1 cellular context compared by ENCODE assay signal in the genomic region with DNA sequence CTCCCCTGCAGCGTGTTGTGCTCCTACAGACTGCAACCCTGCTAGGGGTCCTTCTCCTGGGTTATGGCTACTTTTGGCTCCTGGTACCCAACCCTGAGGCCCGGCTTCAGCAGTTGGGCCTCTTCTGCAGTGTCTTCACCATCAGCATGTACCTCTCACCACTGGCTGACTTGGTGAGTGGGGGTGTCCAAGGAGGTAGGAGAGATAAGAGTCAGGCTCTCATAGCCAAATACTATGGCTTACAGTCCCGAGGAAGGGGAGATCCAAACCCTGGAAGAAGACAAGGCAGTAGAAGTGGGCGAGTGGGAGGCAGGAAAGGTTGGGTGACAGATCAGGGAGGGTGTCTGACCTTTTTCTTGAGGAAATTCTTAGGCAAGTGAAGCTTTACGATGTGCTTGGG.
TF ChIP-seq lines count a peak whose summit lies in the region.

No MANE protein-coding gene starts in this region.

TF ChIP-seq in HCT116, 20 proteins besides CTCF, POLR2A, EP300 and RAD21:
- TF ChIP-seq, protein P1, sequence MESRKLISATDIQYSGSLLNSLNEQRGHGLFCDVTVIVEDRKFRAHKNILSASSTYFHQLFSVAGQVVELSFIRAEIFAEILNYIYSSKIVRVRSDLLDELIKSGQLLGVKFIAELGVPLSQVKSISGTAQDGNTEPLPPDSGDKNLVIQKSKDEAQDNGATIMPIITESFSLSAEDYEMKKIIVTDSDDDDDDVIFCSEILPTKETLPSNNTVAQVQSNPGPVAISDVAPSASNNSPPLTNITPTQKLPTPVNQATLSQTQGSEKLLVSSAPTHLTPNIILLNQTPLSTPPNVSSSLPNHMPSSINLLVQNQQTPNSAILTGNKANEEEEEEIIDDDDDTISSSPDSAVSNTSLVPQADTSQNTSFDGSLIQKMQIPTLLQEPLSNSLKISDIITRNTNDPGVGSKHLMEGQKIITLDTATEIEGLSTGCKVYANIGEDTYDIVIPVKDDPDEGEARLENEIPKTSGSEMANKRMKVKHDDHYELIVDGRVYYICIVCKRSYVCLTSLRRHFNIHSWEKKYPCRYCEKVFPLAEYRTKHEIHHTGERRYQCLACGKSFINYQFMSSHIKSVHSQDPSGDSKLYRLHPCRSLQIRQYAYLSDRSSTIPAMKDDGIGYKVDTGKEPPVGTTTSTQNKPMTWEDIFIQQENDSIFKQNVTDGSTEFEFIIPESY (IDR thresholded peaks at IDR 0.05; ENCODE audit: extremely low read depth, insufficient replicate concordance, low read length), result no peak
- TF ChIP-seq SRF (IDR thresholded peaks at IDR 0.05; ENCODE audit: low read depth) (no peak), ZFX (IDR thresholded peaks at IDR 0.05) (no peak), JUND (IDR thresholded peaks at IDR 0.05) (no peak), POLR2AphosphoS5 (IDR thresholded peaks at IDR 0.05; ENCODE audit: low read depth, low read length) (no peak; the same call in 1 of the 2 replicates), CEBPB (IDR thresholded peaks at IDR 0.05; ENCODE audit: low read depth) (no peak), YY1 (IDR thresholded peaks at IDR 0.05; ENCODE audit: extremely low read depth, insufficient replicate concordance, low read depth, low read length) (no peak), TCF7L2 (IDR thresholded peaks at IDR 0.05; ENCODE audit: borderline replicate concordance, extremely low read depth, insufficient read depth, insufficient read length) (no peak)
- TF ChIP-seq, protein P2, sequence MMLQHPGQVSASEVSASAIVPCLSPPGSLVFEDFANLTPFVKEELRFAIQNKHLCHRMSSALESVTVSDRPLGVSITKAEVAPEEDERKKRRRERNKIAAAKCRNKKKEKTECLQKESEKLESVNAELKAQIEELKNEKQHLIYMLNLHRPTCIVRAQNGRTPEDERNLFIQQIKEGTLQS (IDR thresholded peaks at IDR 0.05), result no peak
